In genomic region chr22:24105018-24105360, GRCh38 we compare ENCODE assay signal across 13 cellular contexts.
DNase-seq lines count a peak whose midpoint lies in the region; ATAC-seq, FAIRE-seq and TF ChIP-seq lines count a peak whose summit lies in the region.
"Had no signal": no experiment of that assay in that cellular context is flagged by ENCODE, and none has a peak within 500 bp of the region (broad histone marks: within the 10 kb centered on the region; RNA-seq: fewer than 3 reads in every experiment).

No MANE protein-coding gene starts in this region.

- POLR2A ChIA-PET in RWPE1 (lab: Yijun Ruan, JAX; ENCODE audit: low non-redundant PET) = no interaction called here

- FAIRE-seq in frontal cortex (lab: Jason Lieb, UNC) = no peak
- FAIRE-seq: astrocyte had no signal

- WGBS in psoas muscle, 3 donors = 58 to 72% (median 69%) methylated on average over 3 of the region's 3 CpGs

- H3K4me1 ChIP-seq in psoas muscle = no peaks in the 10 kb centered on the region
- H3K4me1 ChIP-seq: BLaER1, parathyroid adenoma had no signal

- no peak for TF ChIP-seq CTCF in RWPE1 (conservative IDR thresholded peaks at IDR 0.05; ENCODE audit: low read depth)
- TF ChIP-seq CTCF in psoas muscle (IDR thresholded peaks at IDR 0.05) = no peak

- no peak overlapping the region for H3K4me3 ChIP-seq in psoas muscle
- H3K4me3 ChIP-seq: BLaER1 had no signal

- H3K9me3 ChIP-seq in psoas muscle = no peaks in the 10 kb centered on the region
- H3K9me3 ChIP-seq: BLaER1 had no signal

- intact Hi-C loops in psoas muscle (cut with DNase I) = loop anchor here in 1 of 2 donors (5.0 to 10.0 kb wide), 2 partner anchors 47 to 140 kb away; partner anchors contain the start of gene GGT5

- 0 out of 2 replicates have a peak overlapping the region, but pooled peaks have one; percentile 10 for H3K27ac ChIP-seq in RWPE1
- H3K27ac ChIP-seq in psoas muscle = no peak overlapping the region
- H3K27ac ChIP-seq: BLaER1, parathyroid adenoma had no signal

- no peaks in the 10 kb centered on the region for H3K27me3 ChIP-seq in psoas muscle (ENCODE audit: insufficient read depth in 3 of 3, low read length in 2 of 3)
- H3K27me3 ChIP-seq: BLaER1 had no signal

- H3K36me3 ChIP-seq in psoas muscle (ENCODE audit: insufficient read depth in 1 of 2, low read depth in 1 of 2) = peaks cover 0 to 40% of the 10 kb centered on the region in 2 donors

- peak; percentile 46 for DNase-seq in Ammon's horn (ENCODE audit: low spot score)
- DNase-seq in RWPE1 (ENCODE audit: low spot score) = no peak
- DNase-seq in frontal cortex (ENCODE audit: low spot score in 2 of 2) = peak; percentile 13 to 68
- DNase-seq in psoas muscle = no peak
- DNase-seq in epidermal melanocyte (ENCODE audit: insufficient read length, low spot score) = no peak
- no peak for DNase-seq in UCSD-AML1 (lab: John Stamatoyannopoulos, UW; ENCODE audit: unreplicated experiment)
- no peak for DNase-seq in NOMO-1 treated with DMSO at 0.1 percent for 48 hours (lab: John Stamatoyannopoulos, UW; ENCODE audit: unreplicated experiment)
- DNase-seq in NCI-H1092 (lab: John Stamatoyannopoulos, UW) = no peak
- DNase-seq: NCI-H2029 treated with DMSO at 0.1 percent for 48 hours, T-helper 9 cell had no signal

- CTCF ChIA-PET in RWPE1 (lab: Yijun Ruan, JAX) = no interaction called here

- peak in 3 of 4 donors; percentile 43 to 47 (median 45) for ATAC-seq in psoas muscle

Comparison
In these comparisons a context has a peak if more than half of its experiments do, and no peak if none do; other contexts are left out.
1. DNase-seq: peak in Ammon's horn (single experiment) and frontal cortex (2 of 2); none in RWPE1 (single experiment), psoas muscle (0 of 2), epidermal melanocyte (single experiment), UCSD-AML1 (single experiment), NOMO-1 treated with DMSO at 0.1 percent for 48 hours (single experiment) and NCI-H1092 (single experiment).